1 cellular context compared by ENCODE assay signal in the genomic region with DNA sequence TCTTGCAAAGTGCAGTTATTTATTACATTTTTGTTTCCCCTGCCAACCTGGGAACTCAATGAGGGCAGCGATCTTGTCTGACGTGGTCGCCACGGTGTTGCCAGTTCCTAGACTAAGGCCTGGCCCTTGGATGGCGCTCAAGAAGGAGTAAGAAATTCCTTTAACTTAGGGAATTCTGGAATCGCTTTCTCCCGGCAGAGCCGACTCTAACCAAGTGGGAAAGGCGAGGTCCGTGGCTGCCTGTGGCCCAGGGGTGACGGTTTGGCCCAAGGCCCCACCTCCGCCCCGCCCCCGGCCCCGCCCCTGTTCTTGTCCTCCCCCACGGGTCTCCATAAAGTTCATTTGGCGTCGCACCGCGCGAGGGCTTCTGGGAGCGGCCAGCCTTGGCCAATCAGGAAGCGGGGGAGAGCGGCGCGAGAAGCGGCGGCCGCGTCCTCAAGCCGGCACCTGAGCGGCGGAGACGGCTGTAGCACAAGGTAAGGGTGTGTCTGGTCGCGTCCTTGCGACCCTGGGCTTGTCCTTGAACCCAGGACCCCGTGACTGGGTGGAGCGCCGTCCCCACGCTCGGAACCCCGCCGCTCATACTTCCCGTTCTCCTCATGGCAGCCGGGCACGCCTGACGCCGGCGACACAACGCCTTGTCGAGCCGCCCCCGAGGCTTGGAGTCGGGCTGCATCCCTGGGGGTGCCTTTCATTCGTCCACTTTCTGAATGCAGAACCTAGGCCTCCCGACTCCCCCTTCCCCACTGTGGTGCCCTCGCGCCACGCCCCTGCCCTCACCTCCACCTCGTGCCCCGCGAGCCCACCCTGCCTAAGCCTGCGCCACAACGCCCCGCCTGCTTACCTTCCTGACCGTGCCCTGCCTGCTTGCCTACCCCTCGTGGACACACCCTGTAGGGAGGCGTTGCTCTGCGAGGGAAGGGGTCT.
A peak's percentile ranks its signal among the peaks of the same experiment; 100 is the strongest.
TF ChIP-seq lines count a peak whose summit lies in the region.

A gene (plus strand): TSS at position 394 of the 927 bp plus-strand sequence. CDS start 18,119 bp downstream, outside the sequence.

TF ChIP-seq in K562, 482 proteins besides CTCF, POLR2A, EP300 and RAD21 (continued from another document and continues in another):
- TF ChIP-seq CCNT2 (IDR thresholded peaks at IDR 0.05; ENCODE audit: borderline replicate concordance, extremely low read depth, insufficient read length, low read depth, low read length) (peak; percentile 16), POLR2AphosphoS2 (IDR thresholded peaks at IDR 0.05; ENCODE audit: low read length) (no peak), SMAD4 (CRISPR knock-in tag; conservative IDR thresholded peaks at IDR 0.05) (peak; percentile 54; the same call in 1 of the 2 replicates), RFX1 (IDR thresholded peaks at IDR 0.05) (no peak), ZBED1 (IDR thresholded peaks at IDR 0.05) (no peak), NCOA1 (IDR thresholded peaks at IDR 0.05; ENCODE audit: low read depth) (no peak; the same call in 1 of the 2 replicates), NR2C1 (IDR thresholded peaks at IDR 0.05) (no peak), NR2C1 (tag; IDR thresholded peaks at IDR 0.05) (no peak), SMC3 (conservative IDR thresholded peaks at IDR 0.05; ENCODE audit: insufficient read depth, low read depth, low read length) (no peak), HNRNPK (IDR thresholded peaks at IDR 0.05; ENCODE audit: low read depth, low read length, poor library complexity, severe bottlenecking) (no peak), EHMT2 (IDR thresholded peaks at IDR 0.05) (no peak), ELF1 (tag; IDR thresholded peaks at IDR 0.05) (peak; percentile 67), MTA2 (IDR thresholded peaks at IDR 0.05; ENCODE audit: low read depth) (no peak), POU5F1 (IDR thresholded peaks at IDR 0.05; ENCODE audit: borderline replicate concordance, low read depth, low read length, partially characterized antibody) (no peak), NCOA4 (IDR thresholded peaks at IDR 0.05; ENCODE audit: partially characterized antibody) (no peak), ILK (tag; IDR thresholded peaks at IDR 0.05; ENCODE audit: borderline replicate concordance, low read depth) (no peak), RB1 (IDR thresholded peaks at IDR 0.05; ENCODE audit: low read depth) (peak; percentile 44; the same call in 1 of the 2 replicates), ZNF12 (CRISPR knock-in tag; IDR thresholded peaks at IDR 0.05) (no peak), GTF2A2 (tag; IDR thresholded peaks at IDR 0.05) (no peak), PTTG1 (tag; IDR thresholded peaks at IDR 0.05; ENCODE audit: low read depth) (no peak), PYGO2 (tag; IDR thresholded peaks at IDR 0.05) (no peak), RFX5 (IDR thresholded peaks at IDR 0.05; ENCODE audit: low read depth, low read length) (no peak), PML (IDR thresholded peaks at IDR 0.05; ENCODE audit: low read length) (peak; percentile 75; the same call in 1 of the 2 replicates), NR1H2 (CRISPR knock-in tag; IDR thresholded peaks at IDR 0.05) (no peak), PHB (CRISPR knock-in tag; IDR thresholded peaks at IDR 0.05) (no peak), SAFB (IDR thresholded peaks at IDR 0.05; ENCODE audit: borderline replicate concordance, low read depth, low read length) (no peak)
- TF ChIP-seq, protein P1, sequence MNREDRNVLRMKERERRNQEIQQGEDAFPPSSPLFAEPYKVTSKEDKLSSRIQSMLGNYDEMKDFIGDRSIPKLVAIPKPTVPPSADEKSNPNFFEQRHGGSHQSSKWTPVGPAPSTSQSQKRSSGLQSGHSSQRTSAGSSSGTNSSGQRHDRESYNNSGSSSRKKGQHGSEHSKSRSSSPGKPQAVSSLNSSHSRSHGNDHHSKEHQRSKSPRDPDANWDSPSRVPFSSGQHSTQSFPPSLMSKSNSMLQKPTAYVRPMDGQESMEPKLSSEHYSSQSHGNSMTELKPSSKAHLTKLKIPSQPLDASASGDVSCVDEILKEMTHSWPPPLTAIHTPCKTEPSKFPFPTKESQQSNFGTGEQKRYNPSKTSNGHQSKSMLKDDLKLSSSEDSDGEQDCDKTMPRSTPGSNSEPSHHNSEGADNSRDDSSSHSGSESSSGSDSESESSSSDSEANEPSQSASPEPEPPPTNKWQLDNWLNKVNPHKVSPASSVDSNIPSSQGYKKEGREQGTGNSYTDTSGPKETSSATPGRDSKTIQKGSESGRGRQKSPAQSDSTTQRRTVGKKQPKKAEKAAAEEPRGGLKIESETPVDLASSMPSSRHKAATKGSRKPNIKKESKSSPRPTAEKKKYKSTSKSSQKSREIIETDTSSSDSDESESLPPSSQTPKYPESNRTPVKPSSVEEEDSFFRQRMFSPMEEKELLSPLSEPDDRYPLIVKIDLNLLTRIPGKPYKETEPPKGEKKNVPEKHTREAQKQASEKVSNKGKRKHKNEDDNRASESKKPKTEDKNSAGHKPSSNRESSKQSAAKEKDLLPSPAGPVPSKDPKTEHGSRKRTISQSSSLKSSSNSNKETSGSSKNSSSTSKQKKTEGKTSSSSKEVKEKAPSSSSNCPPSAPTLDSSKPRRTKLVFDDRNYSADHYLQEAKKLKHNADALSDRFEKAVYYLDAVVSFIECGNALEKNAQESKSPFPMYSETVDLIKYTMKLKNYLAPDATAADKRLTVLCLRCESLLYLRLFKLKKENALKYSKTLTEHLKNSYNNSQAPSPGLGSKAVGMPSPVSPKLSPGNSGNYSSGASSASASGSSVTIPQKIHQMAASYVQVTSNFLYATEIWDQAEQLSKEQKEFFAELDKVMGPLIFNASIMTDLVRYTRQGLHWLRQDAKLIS (CRISPR knock-in tag; IDR thresholded peaks at IDR 0.05) = no peak
- TF ChIP-seq, protein P2, sequence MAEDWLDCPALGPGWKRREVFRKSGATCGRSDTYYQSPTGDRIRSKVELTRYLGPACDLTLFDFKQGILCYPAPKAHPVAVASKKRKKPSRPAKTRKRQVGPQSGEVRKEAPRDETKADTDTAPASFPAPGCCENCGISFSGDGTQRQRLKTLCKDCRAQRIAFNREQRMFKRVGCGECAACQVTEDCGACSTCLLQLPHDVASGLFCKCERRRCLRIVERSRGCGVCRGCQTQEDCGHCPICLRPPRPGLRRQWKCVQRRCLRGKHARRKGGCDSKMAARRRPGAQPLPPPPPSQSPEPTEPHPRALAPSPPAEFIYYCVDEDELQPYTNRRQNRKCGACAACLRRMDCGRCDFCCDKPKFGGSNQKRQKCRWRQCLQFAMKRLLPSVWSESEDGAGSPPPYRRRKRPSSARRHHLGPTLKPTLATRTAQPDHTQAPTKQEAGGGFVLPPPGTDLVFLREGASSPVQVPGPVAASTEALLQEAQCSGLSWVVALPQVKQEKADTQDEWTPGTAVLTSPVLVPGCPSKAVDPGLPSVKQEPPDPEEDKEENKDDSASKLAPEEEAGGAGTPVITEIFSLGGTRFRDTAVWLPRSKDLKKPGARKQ (CRISPR knock-in tag; IDR thresholded peaks at IDR 0.05) = no peak
- TF ChIP-seq, protein P3, sequence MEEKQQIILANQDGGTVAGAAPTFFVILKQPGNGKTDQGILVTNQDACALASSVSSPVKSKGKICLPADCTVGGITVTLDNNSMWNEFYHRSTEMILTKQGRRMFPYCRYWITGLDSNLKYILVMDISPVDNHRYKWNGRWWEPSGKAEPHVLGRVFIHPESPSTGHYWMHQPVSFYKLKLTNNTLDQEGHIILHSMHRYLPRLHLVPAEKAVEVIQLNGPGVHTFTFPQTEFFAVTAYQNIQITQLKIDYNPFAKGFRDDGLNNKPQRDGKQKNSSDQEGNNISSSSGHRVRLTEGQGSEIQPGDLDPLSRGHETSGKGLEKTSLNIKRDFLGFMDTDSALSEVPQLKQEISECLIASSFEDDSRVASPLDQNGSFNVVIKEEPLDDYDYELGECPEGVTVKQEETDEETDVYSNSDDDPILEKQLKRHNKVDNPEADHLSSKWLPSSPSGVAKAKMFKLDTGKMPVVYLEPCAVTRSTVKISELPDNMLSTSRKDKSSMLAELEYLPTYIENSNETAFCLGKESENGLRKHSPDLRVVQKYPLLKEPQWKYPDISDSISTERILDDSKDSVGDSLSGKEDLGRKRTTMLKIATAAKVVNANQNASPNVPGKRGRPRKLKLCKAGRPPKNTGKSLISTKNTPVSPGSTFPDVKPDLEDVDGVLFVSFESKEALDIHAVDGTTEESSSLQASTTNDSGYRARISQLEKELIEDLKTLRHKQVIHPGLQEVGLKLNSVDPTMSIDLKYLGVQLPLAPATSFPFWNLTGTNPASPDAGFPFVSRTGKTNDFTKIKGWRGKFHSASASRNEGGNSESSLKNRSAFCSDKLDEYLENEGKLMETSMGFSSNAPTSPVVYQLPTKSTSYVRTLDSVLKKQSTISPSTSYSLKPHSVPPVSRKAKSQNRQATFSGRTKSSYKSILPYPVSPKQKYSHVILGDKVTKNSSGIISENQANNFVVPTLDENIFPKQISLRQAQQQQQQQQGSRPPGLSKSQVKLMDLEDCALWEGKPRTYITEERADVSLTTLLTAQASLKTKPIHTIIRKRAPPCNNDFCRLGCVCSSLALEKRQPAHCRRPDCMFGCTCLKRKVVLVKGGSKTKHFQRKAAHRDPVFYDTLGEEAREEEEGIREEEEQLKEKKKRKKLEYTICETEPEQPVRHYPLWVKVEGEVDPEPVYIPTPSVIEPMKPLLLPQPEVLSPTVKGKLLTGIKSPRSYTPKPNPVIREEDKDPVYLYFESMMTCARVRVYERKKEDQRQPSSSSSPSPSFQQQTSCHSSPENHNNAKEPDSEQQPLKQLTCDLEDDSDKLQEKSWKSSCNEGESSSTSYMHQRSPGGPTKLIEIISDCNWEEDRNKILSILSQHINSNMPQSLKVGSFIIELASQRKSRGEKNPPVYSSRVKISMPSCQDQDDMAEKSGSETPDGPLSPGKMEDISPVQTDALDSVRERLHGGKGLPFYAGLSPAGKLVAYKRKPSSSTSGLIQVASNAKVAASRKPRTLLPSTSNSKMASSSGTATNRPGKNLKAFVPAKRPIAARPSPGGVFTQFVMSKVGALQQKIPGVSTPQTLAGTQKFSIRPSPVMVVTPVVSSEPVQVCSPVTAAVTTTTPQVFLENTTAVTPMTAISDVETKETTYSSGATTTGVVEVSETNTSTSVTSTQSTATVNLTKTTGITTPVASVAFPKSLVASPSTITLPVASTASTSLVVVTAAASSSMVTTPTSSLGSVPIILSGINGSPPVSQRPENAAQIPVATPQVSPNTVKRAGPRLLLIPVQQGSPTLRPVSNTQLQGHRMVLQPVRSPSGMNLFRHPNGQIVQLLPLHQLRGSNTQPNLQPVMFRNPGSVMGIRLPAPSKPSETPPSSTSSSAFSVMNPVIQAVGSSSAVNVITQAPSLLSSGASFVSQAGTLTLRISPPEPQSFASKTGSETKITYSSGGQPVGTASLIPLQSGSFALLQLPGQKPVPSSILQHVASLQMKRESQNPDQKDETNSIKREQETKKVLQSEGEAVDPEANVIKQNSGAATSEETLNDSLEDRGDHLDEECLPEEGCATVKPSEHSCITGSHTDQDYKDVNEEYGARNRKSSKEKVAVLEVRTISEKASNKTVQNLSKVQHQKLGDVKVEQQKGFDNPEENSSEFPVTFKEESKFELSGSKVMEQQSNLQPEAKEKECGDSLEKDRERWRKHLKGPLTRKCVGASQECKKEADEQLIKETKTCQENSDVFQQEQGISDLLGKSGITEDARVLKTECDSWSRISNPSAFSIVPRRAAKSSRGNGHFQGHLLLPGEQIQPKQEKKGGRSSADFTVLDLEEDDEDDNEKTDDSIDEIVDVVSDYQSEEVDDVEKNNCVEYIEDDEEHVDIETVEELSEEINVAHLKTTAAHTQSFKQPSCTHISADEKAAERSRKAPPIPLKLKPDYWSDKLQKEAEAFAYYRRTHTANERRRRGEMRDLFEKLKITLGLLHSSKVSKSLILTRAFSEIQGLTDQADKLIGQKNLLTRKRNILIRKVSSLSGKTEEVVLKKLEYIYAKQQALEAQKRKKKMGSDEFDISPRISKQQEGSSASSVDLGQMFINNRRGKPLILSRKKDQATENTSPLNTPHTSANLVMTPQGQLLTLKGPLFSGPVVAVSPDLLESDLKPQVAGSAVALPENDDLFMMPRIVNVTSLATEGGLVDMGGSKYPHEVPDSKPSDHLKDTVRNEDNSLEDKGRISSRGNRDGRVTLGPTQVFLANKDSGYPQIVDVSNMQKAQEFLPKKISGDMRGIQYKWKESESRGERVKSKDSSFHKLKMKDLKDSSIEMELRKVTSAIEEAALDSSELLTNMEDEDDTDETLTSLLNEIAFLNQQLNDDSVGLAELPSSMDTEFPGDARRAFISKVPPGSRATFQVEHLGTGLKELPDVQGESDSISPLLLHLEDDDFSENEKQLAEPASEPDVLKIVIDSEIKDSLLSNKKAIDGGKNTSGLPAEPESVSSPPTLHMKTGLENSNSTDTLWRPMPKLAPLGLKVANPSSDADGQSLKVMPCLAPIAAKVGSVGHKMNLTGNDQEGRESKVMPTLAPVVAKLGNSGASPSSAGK (IDR thresholded peaks at IDR 0.05) = peak; percentile 78
- TF ChIP-seq, protein P4, sequence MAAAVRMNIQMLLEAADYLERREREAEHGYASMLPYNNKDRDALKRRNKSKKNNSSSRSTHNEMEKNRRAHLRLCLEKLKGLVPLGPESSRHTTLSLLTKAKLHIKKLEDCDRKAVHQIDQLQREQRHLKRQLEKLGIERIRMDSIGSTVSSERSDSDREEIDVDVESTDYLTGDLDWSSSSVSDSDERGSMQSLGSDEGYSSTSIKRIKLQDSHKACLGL (CRISPR knock-in tag; IDR thresholded peaks at IDR 0.05; ENCODE audit: borderline replicate concordance, poor library complexity, severe bottlenecking) = peak; percentile 34
- TF ChIP-seq, protein P5, sequence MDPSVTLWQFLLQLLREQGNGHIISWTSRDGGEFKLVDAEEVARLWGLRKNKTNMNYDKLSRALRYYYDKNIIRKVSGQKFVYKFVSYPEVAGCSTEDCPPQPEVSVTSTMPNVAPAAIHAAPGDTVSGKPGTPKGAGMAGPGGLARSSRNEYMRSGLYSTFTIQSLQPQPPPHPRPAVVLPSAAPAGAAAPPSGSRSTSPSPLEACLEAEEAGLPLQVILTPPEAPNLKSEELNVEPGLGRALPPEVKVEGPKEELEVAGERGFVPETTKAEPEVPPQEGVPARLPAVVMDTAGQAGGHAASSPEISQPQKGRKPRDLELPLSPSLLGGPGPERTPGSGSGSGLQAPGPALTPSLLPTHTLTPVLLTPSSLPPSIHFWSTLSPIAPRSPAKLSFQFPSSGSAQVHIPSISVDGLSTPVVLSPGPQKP (CRISPR knock-in tag; IDR thresholded peaks at IDR 0.05) = no peak
- TF ChIP-seq, protein P6, sequence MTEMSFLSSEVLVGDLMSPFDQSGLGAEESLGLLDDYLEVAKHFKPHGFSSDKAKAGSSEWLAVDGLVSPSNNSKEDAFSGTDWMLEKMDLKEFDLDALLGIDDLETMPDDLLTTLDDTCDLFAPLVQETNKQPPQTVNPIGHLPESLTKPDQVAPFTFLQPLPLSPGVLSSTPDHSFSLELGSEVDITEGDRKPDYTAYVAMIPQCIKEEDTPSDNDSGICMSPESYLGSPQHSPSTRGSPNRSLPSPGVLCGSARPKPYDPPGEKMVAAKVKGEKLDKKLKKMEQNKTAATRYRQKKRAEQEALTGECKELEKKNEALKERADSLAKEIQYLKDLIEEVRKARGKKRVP (CRISPR knock-in tag; IDR thresholded peaks at IDR 0.05) = no peak
- TF ChIP-seq, protein P7, sequence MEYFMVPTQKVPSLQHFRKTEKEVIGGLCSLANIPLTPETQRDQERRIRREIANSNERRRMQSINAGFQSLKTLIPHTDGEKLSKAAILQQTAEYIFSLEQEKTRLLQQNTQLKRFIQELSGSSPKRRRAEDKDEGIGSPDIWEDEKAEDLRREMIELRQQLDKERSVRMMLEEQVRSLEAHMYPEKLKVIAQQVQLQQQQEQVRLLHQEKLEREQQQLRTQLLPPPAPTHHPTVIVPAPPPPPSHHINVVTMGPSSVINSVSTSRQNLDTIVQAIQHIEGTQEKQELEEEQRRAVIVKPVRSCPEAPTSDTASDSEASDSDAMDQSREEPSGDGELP (CRISPR knock-in tag; IDR thresholded peaks at IDR 0.05; ENCODE audit: borderline replicate concordance) = peak; percentile 62
